ENCODE assay signal across 15 cellular contexts in the genomic region with DNA sequence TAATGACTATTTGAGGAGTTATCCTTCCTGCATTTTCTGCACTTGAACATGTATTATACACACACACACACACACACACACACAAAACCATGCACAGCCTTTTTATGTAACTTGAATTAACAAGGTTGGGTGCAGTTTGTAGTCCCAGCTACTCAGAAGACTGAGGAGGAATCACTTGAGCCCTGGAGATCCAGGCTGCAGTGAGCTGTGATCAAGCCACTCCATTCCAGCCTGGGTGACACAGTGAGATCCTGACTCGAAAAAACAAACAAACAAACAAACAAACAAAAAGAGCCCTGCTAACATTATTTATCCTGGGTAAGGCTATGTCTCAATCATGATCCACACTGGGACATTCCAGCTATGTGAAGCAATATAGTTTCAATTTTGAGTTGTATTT.
"Had no signal": no experiment of that assay in that cellular context is flagged by ENCODE, and none has a peak within 500 bp of the region (broad histone marks: within the 10 kb centered on the region; RNA-seq: fewer than 3 reads in every experiment).

No MANE protein-coding gene starts in this region.

- DNase-seq: activated CD8-positive, alpha-beta memory T cell treated with anti-CD3 and anti-CD28 coated beads, Interleukin-2, amount 50 U/mL, for 48 hours; activated CD8-positive, alpha-beta T cell treated with anti-CD3 and anti-CD28 coated beads, Interleukin-2, amount 10 ng/mL, durations not matched to agents 7 days and 5 days; activated naive CD4-positive, alpha-beta T cell treated with Interleukin-2 at 50 U/mL for 16 hours; adrenal gland; brain microvascular endothelial cell; stimulated activated CD4-positive, alpha-beta T cell treated with anti-CD3 and anti-CD28 coated beads, Interleukin-4, amount 100 ng/mL, for 1 hour; stimulated activated CD8-positive, alpha-beta memory T cell treated with anti-CD3 and anti-CD28 coated beads, Interleukin-4, amount 100 ng/mL, for 48 hours; stimulated activated naive CD8-positive, alpha-beta T cell treated with anti-CD3 and anti-CD28 coated beads, Interleukin-15, Interleukin-2, amounts not matched to agents 100 U/mL and 50 U/mL, for 24 hours; testis had no signal

- H3K4me3 Mint-ChIP-seq: activated CD8-positive, alpha-beta T cell treated with anti-CD3 and anti-CD28 coated beads, Interleukin-2, amount 10 ng/mL, durations not matched to agents 7 days and 5 days; activated T-helper 1 cell treated with anti-CD3 and anti-CD28 coated beads, Interleukin-12 subunit alpha, Interleukin-12 subunit beta, Interleukin-2, Interleukin-4 antibody, amounts not matched to agents 30 ng/mL and 10 ng/mL and 1 ng/mL, durations not matched to agents 14 hours and 24 hours and 36 hours; mesothelial cell of epicardium; neural crest cell had no signal

- H3K27ac ChIP-seq: adrenal gland, brain microvascular endothelial cell, gastroesophageal sphincter, testis, vagina had no signal

- H3K9me3 ChIP-seq: adrenal gland, gastroesophageal sphincter, ovary, testis, vagina had no signal

- H3K4me1 Mint-ChIP-seq: neural crest cell had no signal

- H3K27me3 ChIP-seq: adrenal gland, brain microvascular endothelial cell, gastroesophageal sphincter, ovary, testis, vagina had no signal

- H3K36me3 ChIP-seq: adrenal gland, brain microvascular endothelial cell, gastroesophageal sphincter, ovary, vagina had no signal

- H3K4me1 ChIP-seq: testis had no signal

- H3K9me3 Mint-ChIP-seq: neural crest cell had no signal

- H3K4me3 ChIP-seq: adrenal gland, gastroesophageal sphincter, testis, vagina had no signal

- H3K27ac Mint-ChIP-seq: activated CD8-positive, alpha-beta T cell treated with anti-CD3 and anti-CD28 coated beads, Interleukin-2, amount 10 ng/mL, durations not matched to agents 7 days and 5 days; activated T-helper 1 cell treated with anti-CD3 and anti-CD28 coated beads, Interleukin-12 subunit alpha, Interleukin-12 subunit beta, Interleukin-2, Interleukin-4 antibody, amounts not matched to agents 30 ng/mL and 10 ng/mL and 1 ng/mL, durations not matched to agents 14 hours and 24 hours and 36 hours had no signal
